Comparison of ENCODE assay signal across 9 cellular contexts in the genomic region with DNA sequence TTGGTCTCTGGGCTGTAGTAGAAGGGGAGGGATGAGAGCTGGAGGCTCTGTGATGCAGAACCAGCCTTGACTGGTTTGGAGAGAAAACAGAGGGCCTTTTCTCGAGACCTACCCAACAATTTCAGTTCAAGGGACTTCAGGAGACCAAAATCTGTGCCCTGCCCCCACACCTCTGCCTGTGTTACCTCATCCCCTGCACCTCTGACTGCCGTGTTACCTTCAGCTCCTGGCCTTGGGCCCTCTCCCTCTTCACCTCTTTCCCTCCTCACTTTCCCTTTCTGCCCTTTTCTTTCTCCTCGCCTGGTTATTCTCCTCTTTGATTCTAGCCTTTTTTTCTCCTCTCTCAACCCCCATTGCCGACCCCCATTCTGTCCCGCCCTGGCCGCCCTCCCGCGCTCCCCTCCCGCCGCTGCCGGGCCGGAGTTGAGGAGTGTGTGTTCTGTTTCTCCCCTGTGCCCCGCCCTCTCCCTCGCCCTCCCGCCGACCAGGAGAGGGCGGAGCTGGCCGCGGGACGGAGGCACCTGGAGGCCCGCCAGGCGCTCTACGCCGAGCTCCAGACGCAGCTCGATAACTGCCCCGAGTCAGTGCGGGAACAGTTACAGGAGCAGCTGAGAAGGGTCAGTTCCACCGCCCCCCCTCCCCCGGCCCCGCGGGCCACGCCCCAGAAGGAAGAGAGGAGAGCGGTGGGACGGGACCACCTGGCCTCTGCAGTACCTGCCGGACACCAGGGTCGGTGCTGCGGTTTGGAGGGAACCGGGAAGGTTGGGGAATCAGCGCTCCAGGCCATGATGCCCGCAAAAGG. TPM values are rescaled to one million over a fixed set of nuclear protein-coding genes. Genes with fewer than 3 reads are reported as not detected.
DNase-seq lines count a peak whose midpoint lies in the region; ATAC-seq lines count a peak whose summit lies in the region.
"Had no signal": no experiment of that assay in that cellular context is flagged by ENCODE, and none has a peak within 500 bp of the region (broad histone marks: within the 10 kb centered on the region; RNA-seq: fewer than 3 reads in every experiment).

No MANE protein-coding gene starts in this region.

- H3K4me1 Mint-ChIP-seq in CD8-positive, alpha-beta memory T cell = peaks cover 0 to 4% (median 0%) of the 10 kb centered on the region in 3 donors

- no peak for ATAC-seq in GM18511 (IDR thresholded peaks at IDR 0.05; ENCODE audit: unreplicated experiment)

- no peaks in the 10 kb centered on the region for H3K9me3 ChIP-seq in ES-I3 (ENCODE audit: control insufficient read depth, insufficient read depth, low read length)
- H3K9me3 ChIP-seq in CD8-positive, alpha-beta memory T cell (ENCODE audit: low read length) = no peaks in the 10 kb centered on the region

- peaks cover 0 to 1% of the 10 kb centered on the region in 2 donors for H3K27me3 Mint-ChIP-seq in CD8-positive, alpha-beta memory T cell

- H3K36me3 Mint-ChIP-seq in CD8-positive, alpha-beta memory T cell = no peaks in the 10 kb centered on the region

- H3K27me3 ChIP-seq in CD8-positive, alpha-beta memory T cell (ENCODE audit: insufficient read depth, low read length, poor library complexity, severe bottlenecking) = no peaks in the 10 kb centered on the region

- DNase-seq in NCI-H510A treated with DMSO at 0.1 percent for 48 hours (lab: John Stamatoyannopoulos, UW) (peak; percentile 80), ecto neural progenitor cell (ENCODE audit: low spot score) (peak; percentile 77), lung microvascular endothelial cell (ENCODE audit: low read depth in 2 of 2) (peak; percentile 53), HPDE6-E6E7 (ENCODE audit: extremely low spot score) (no peak), GOT3 (lab: John Stamatoyannopoulos, UW) (no peak)
- DNase-seq in CD8-positive, alpha-beta memory T cell = no peak

- H3K4me1 ChIP-seq in ES-I3 (ENCODE audit: insufficient read depth, low read length) = peaks cover 23% of the 10 kb centered on the region
- no peaks in the 10 kb centered on the region for H3K4me1 ChIP-seq in CD8-positive, alpha-beta memory T cell (ENCODE audit: insufficient read depth, low read length)

- peak overlapping the region in 2 of 7 donors; percentile 32 to 34 for H3K4me3 Mint-ChIP-seq in CD8-positive, alpha-beta memory T cell

- H3K9me3 Mint-ChIP-seq in CD8-positive, alpha-beta memory T cell = no peaks in the 10 kb centered on the region

- peak overlapping the region in 1 of 8 donors; percentile 29 for H3K27ac Mint-ChIP-seq in CD8-positive, alpha-beta memory T cell

- CTCF ChIA-PET in CD8-positive, alpha-beta memory T cell (lab: Charles Lee) = interaction anchor here (1.1 kb wide), 1 partner anchor 26 kb away, joined by 3 read pairs; no protein-coding TSS in a partner anchor

- no peaks in the 10 kb centered on the region; the same call in 1 of the 2 replicates for H3K36me3 ChIP-seq in ES-I3 (ENCODE audit: insufficient read depth, low read length)
- no peaks in the 10 kb centered on the region for H3K36me3 ChIP-seq in CD8-positive, alpha-beta memory T cell (ENCODE audit: insufficient read depth, low read length)

- H3K4me3 ChIP-seq in CD8-positive, alpha-beta memory T cell (ENCODE audit: low read length) = no peak overlapping the region

- no peak overlapping the region for H3K27ac ChIP-seq in CD8-positive, alpha-beta memory T cell (ENCODE audit: low read depth, low read length)

- POLR2A ChIA-PET in CD8-positive, alpha-beta memory T cell (lab: Charles Lee) = no interaction called here

- peak overlapping the region; percentile 47 for H3K9ac ChIP-seq in ES-I3 (ENCODE audit: low read depth, low read length)

RNA-seq across cellular contexts. Expression of a gene that starts 27.2 kb away (rescaled TPM):
- 14.9 and 25.7 TPM in 2 replicates for total RNA-seq in lung microvascular endothelial cell
- total RNA-seq in CD8-positive, alpha-beta memory T cell = 1 to 10 TPM; 1.9 to 2.4 TPM
- polyA plus RNA-seq in CD8-positive, alpha-beta memory T cell = 0.82 TPM

RNA-seq across cellular contexts. Expression of a gene that starts 44.8 kb away (rescaled TPM):
- total RNA-seq in lung microvascular endothelial cell = not detected in 2 replicates
- not detected for total RNA-seq in CD8-positive, alpha-beta memory T cell
- not detected for polyA plus RNA-seq in CD8-positive, alpha-beta memory T cell
- total RNA-seq: kidney epithelial cell had no signal

Comparison
In these comparisons a context has a peak if more than half of its experiments do, and no peak if none do; other contexts are left out.
1. DNase-seq: peak in NCI-H510A treated with DMSO at 0.1 percent for 48 hours (single experiment), ecto neural progenitor cell (single experiment) and lung microvascular endothelial cell (2 of 2); none in HPDE6-E6E7 (single experiment), GOT3 (single experiment) and CD8-positive, alpha-beta memory T cell (0 of 5).